ENCODE assay signal across 1 cellular context in genomic region chr1:89725676-89726075, GRCh38.
TF ChIP-seq lines count a peak whose summit lies in the region.

No MANE protein-coding gene starts in this region.

TF ChIP-seq in IMR-90, 13 proteins besides CTCF, POLR2A, EP300 and RAD21:
- TF ChIP-seq BHLHE40 (IDR thresholded peaks at IDR 0.05; ENCODE audit: low read depth, low read length) (no peak), NFE2L2 (IDR thresholded peaks at IDR 0.05; ENCODE audit: low read depth, low read length) (no peak), RFX5 (IDR thresholded peaks at IDR 0.05; ENCODE audit: low read depth, low read length) (no peak), USF2 (IDR thresholded peaks at IDR 0.05; ENCODE audit: low read depth, low read length) (no peak), CEBPB (IDR thresholded peaks at IDR 0.05; ENCODE audit: low read depth, low read length) (no peak), SMC3 (IDR thresholded peaks at IDR 0.05; ENCODE audit: low read depth, low read length) (no peak), FOS (IDR thresholded peaks at IDR 0.05; ENCODE audit: low read depth, low read length) (no peak), MAZ (IDR thresholded peaks at IDR 0.05; ENCODE audit: borderline replicate concordance, low read depth, low read length) (no peak), RCOR1 (IDR thresholded peaks at IDR 0.05; ENCODE audit: insufficient replicate concordance, low read length) (no peak), MXI1 (IDR thresholded peaks at IDR 0.05; ENCODE audit: borderline replicate concordance, low read depth, low read length) (no peak), MAFK (IDR thresholded peaks at IDR 0.05; ENCODE audit: low read depth, low read length) (no peak), ELK1 (IDR thresholded peaks at IDR 0.05; ENCODE audit: borderline replicate concordance, low read depth, low read length) (no peak), CHD1 (IDR thresholded peaks at IDR 0.05; ENCODE audit: low read depth, low read length) (no peak)
